Comparison of ENCODE assay signal across 1 cellular context in genomic region chr3:170714151-170714550, GRCh38.
TF ChIP-seq lines count a peak whose summit lies in the region.

No MANE protein-coding gene starts in this region.

TF ChIP-seq in SK-N-SH treated with all-trans-retinoic acid at 6 μM for 48 hours, 23 proteins besides CTCF, POLR2A, EP300 and RAD21 (continued from another document):
- TF ChIP-seq TSHZ2 (CRISPR knock-in tag; IDR thresholded peaks at IDR 0.05): no peak
